ENCODE assay signal across 25 cellular contexts in genomic region chr2:189648846-189649529, GRCh38. TPM values are rescaled to one million over a fixed set of nuclear protein-coding genes. Genes with fewer than 3 reads are reported as not detected.
A peak's percentile ranks its signal among the peaks of the same experiment; 100 is the strongest.
DNase-seq lines count a peak whose midpoint lies in the region; ATAC-seq and TF ChIP-seq lines count a peak whose summit lies in the region.
"Had no signal": no experiment of that assay in that cellular context is flagged by ENCODE, and none has a peak within 500 bp of the region (broad histone marks: within the 10 kb centered on the region; RNA-seq: fewer than 3 reads in every experiment).

No MANE protein-coding gene starts in this region.

- no peak overlapping the region for H3K27ac ChIP-seq in coronary artery
- H3K27ac ChIP-seq: A549, adrenal gland, foreskin keratinocyte, SJCRH30, uterus had no signal

- DNase-seq in AG04449 (ENCODE audit: low read depth, low spot score): peak; percentile 37
- DNase-seq in ELR (ENCODE audit: low read depth): peak; percentile 42
- peak; percentile 65 for DNase-seq in adipocyte (ENCODE audit: low read depth)
- DNase-seq in fibroblast of the aortic adventitia (ENCODE audit: low read depth): peak; percentile 62
- no peak for DNase-seq in coronary artery (ENCODE audit: low spot score)
- DNase-seq in medulla oblongata (ENCODE audit: extremely low spot score): no peak
- DNase-seq in activated CD8-positive, alpha-beta memory T cell treated with anti-CD3 and anti-CD28 coated beads, Interleukin-2, amount 50 U/mL, for 4 hours: no peak
- DNase-seq: activated gamma-delta T cell treated with Interleukin-2 at 50 U/mL for 16 hours; activated T-cell treated with anti-CD3 and anti-CD28 coated beads, Interleukin-2, amount 50 U/mL, for 24 hours; adrenal gland; CD4-positive, CD25-positive, alpha-beta regulatory T cell; cortex of kidney; naive B cell; NCI-H146; NCI-H524; occipital lobe; SJCRH30; stimulated activated CD4-positive, alpha-beta T cell treated with anti-CD3 and anti-CD28 coated beads, Interleukin-4, amount 100 ng/mL, for 24 hours; stimulated activated naive CD4-positive, alpha-beta T cell; uterus had no signal

- H3K9ac ChIP-seq in adipocyte (ENCODE audit: low read length): no peak overlapping the region

- peaks cover 27% of the 10 kb centered on the region for H3K4me1 ChIP-seq in adipocyte (ENCODE audit: control insufficient read depth, insufficient read depth, low read length)
- H3K4me1 ChIP-seq: A549, adrenal gland, foreskin keratinocyte, uterus had no signal

- TF ChIP-seq CTCF in AG04449 (IDR thresholded peaks at IDR 0.05; ENCODE audit: insufficient read depth, low read length, missing control alignments) (no peak), fibroblast of the aortic adventitia (IDR thresholded peaks at IDR 0.05; ENCODE audit: insufficient read depth, low read length) (no peak), coronary artery (IDR thresholded peaks at IDR 0.05) (no peak)

- H3K27me3 ChIP-seq in adipocyte (replicated peaks; ENCODE audit: control insufficient read depth, insufficient read depth, low read length): no peaks in the 10 kb centered on the region
- H3K27me3 ChIP-seq: adrenal gland, foreskin keratinocyte, uterus had no signal

- ATAC-seq in HG02610 (IDR thresholded peaks at IDR 0.05; ENCODE audit: unreplicated experiment): no peak
- ATAC-seq: A549, foreskin keratinocyte, K562, Panc1 had no signal

- POLR2A ChIA-PET in AG04449 (lab: Yijun Ruan, JAX): no interaction called here

- CTCF ChIA-PET in AG04449 (lab: Yijun Ruan, JAX): interaction anchor here (6.0 kb wide), 1 partner anchor 11 kb away, joined by 56 read pairs; the partner anchor contains the start of gene ASNSD1

- H3K4me3 ChIP-seq in AG04449 (ENCODE audit: low read depth, low read length) (no peak overlapping the region), adipocyte (ENCODE audit: low read length) (no peak overlapping the region), fibroblast of the aortic adventitia (ENCODE audit: low read depth, low read length) (no peak overlapping the region), coronary artery (no peak overlapping the region)
- H3K4me3 ChIP-seq: A549, adrenal gland, K562, SJCRH30, uterus had no signal

- no peaks in the 10 kb centered on the region for H3K36me3 ChIP-seq in adipocyte (ENCODE audit: control insufficient read depth, insufficient read depth, low read length, severe bottlenecking)
- H3K36me3 ChIP-seq: adrenal gland, SJCRH30, uterus had no signal

- H3K9me3 ChIP-seq in adipocyte (ENCODE audit: control insufficient read depth, low read length): no peaks in the 10 kb centered on the region
- H3K9me3 ChIP-seq: A549, adrenal gland, uterus had no signal

RNA-seq across cellular contexts. Expression of gene ASNSD1, which starts 12.3 kb away (rescaled TPM):
- 77.7 and 95.7 TPM in 2 replicates for total RNA-seq in fibroblast of the aortic adventitia (ENCODE audit: low replicate concordance)

RNA-seq across cellular contexts. Expression of gene ANKAR, which starts 25.5 kb away (rescaled TPM):
- 14.9 and 22.2 TPM in 2 replicates for total RNA-seq in fibroblast of the aortic adventitia (ENCODE audit: low replicate concordance)

Comparison
In these comparisons a context has a peak if more than half of its experiments do, and no peak if none do; other contexts are left out.
1. DNase-seq: peak in AG04449 (single experiment), ELR (single experiment), adipocyte (single experiment) and fibroblast of the aortic adventitia (single experiment); none in coronary artery (single experiment), medulla oblongata (single experiment) and activated CD8-positive, alpha-beta memory T cell treated with anti-CD3 and anti-CD28 coated beads, Interleukin-2, amount 50 U/mL, for 4 hours (single experiment).